In the genomic region with DNA sequence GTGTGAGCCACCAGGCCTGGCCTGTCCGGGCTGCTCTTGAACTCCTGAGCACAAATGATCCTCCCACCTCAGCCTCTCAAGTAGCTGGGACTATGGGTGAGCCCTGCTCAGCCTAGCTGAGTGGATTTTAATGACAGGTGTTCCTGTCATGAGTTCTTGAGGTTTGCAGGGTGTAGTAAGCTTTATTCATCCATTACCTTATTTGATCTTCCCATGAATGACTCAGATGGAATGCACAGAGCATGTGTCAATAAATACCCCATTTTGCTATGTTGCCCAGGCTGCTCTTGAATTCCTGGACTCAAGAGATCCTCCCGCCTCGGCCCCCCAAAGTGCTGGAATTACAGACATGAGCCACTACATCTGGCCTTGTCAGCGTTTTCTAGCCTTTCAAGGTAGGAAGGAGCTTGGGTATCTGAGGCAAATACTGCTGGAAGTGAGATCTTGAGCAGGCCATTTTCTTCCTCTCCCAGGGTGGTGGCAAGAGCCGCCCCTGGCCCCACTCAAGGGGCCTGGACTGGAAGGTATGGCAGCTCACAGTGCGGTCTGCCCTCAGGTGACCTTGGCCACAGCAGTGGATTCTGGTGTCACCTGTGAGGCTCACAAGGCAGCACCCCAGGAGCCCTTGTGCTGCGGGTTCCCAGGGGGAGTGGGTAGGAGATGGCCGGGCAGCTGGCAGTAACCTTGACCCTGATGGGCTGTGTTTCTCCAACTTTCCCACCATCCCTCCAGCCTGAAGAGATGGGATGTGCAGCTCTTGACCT, we compare ENCODE assay signal across 13 cellular contexts. TPM values are rescaled to one million over a fixed set of nuclear protein-coding genes. Genes with fewer than 3 reads are reported as not detected.
A peak's percentile ranks its signal among the peaks of the same experiment; 100 is the strongest.
DNase-seq lines count a peak whose midpoint lies in the region; ATAC-seq and TF ChIP-seq lines count a peak whose summit lies in the region.
"Had no signal": no experiment of that assay in that cellular context is flagged by ENCODE, and none has a peak within 500 bp of the region (broad histone marks: within the 10 kb centered on the region; RNA-seq: fewer than 3 reads in every experiment).

No MANE protein-coding gene starts in this region.

- H4K20me1 ChIP-seq in mammary epithelial cell (ENCODE audit: insufficient read depth, low read length): no peaks in the 10 kb centered on the region

- H3K4me3 ChIP-seq in mammary epithelial cell (replicated peaks in 1 of 3; ENCODE audit: insufficient read depth in 1 of 3, low read depth in 2 of 3, low read length in 3 of 3): no peak overlapping the region
- H3K4me3 ChIP-seq: adrenal gland, smooth muscle cell had no signal

- H2AFZ ChIP-seq in mammary epithelial cell (ENCODE audit: low read depth, low read length): peak overlapping the region; percentile 48

- H3K36me3 ChIP-seq in mammary epithelial cell (ENCODE audit: insufficient read depth, low read length): no peaks in the 10 kb centered on the region
- H3K36me3 ChIP-seq: adrenal gland had no signal

- dilution Hi-C loops in mammary epithelial cell (cut with HindIII; ENCODE audit: low sequenced_read_pairs): no loop called here

- no peak overlapping the region for H3K4me2 ChIP-seq in mammary epithelial cell (ENCODE audit: insufficient read depth, low read depth, low read length)
- H3K4me2 ChIP-seq: smooth muscle cell had no signal

- peak overlapping the region; percentile 61 for H3K4me3 Mint-ChIP-seq in stimulated activated effector memory CD8-positive, alpha-beta T cell treated with anti-CD3 and anti-CD28 coated beads, Interleukin-12 subunit alpha, Interleukin-12 subunit beta, amount 100 ng/mL, for 72 hours
- H3K4me3 Mint-ChIP-seq: T-helper 2 cell treated with Interferon-gamma antibody and Interleukin-4, amounts not matched to agents 5 μg/mL and 100 μg/mL, for 36 hours had no signal

- H3K4me1 Mint-ChIP-seq in stimulated activated effector memory CD8-positive, alpha-beta T cell treated with anti-CD3 and anti-CD28 coated beads, Interleukin-12 subunit alpha, Interleukin-12 subunit beta, amount 100 ng/mL, for 72 hours: peaks cover 65% of the 10 kb centered on the region

- no peaks in the 10 kb centered on the region for H3K9me3 Mint-ChIP-seq in stimulated activated effector memory CD8-positive, alpha-beta T cell treated with anti-CD3 and anti-CD28 coated beads, Interleukin-12 subunit alpha, Interleukin-12 subunit beta, amount 100 ng/mL, for 72 hours
- H3K9me3 Mint-ChIP-seq: T-helper 2 cell treated with Interferon-gamma antibody and Interleukin-4, amounts not matched to agents 5 μg/mL and 100 μg/mL, for 36 hours had no signal

- no peak for TF ChIP-seq CTCF in mammary epithelial cell (conservative IDR thresholded peaks at IDR 0.05 in 1 of 2, IDR thresholded peaks at IDR 0.05 in 1 of 2; ENCODE audit: extremely low read depth in 1 of 2, insufficient read depth in 1 of 2, low read depth in 1 of 2, low read length in 2 of 2)
- TF ChIP-seq CTCF in GM10266 (IDR thresholded peaks at IDR 0.05; ENCODE audit: control insufficient read depth, insufficient read depth, low read depth, missing control alignments): no peak

- peak; percentile 84 for ATAC-seq in stimulated activated effector memory CD8-positive, alpha-beta T cell treated with anti-CD3 and anti-CD28 coated beads, Interleukin-12 subunit alpha, Interleukin-12 subunit beta, amount 100 ng/mL, for 72 hours

- no TSS peak for BruUV-seq in mammary epithelial cell (replicated peaks; lab: Mats Ljungman, UMichigan)

- CTCF ChIA-PET in mammary epithelial cell (lab: Charles Lee; ENCODE audit: low non-redundant PET): interaction anchor here (0.7 kb wide), 1 partner anchor 27 kb away, joined by 3 read pairs; no protein-coding TSS in a partner anchor

- peak overlapping the region; percentile 94 for H3K27ac Mint-ChIP-seq in stimulated activated effector memory CD8-positive, alpha-beta T cell treated with anti-CD3 and anti-CD28 coated beads, Interleukin-12 subunit alpha, Interleukin-12 subunit beta, amount 100 ng/mL, for 72 hours

- no peaks in the 10 kb centered on the region for H3K79me2 ChIP-seq in mammary epithelial cell (ENCODE audit: insufficient read depth, low read length)

- peaks cover 5% of the 10 kb centered on the region for H3K4me1 ChIP-seq in mammary epithelial cell (ENCODE audit: insufficient read depth, low read length)
- H3K4me1 ChIP-seq: adrenal gland had no signal

- H3K36me3 Mint-ChIP-seq in stimulated activated effector memory CD8-positive, alpha-beta T cell treated with anti-CD3 and anti-CD28 coated beads, Interleukin-12 subunit alpha, Interleukin-12 subunit beta, amount 100 ng/mL, for 72 hours: peaks cover 100% of the 10 kb centered on the region

- intact Hi-C loops in mammary epithelial cell (cut with micrococcal nuclease): loop anchor here (2.0 kb wide), 1 partner anchor 17 kb away; no protein-coding TSS in a partner anchor

- WGBS in mammary epithelial cell (ENCODE audit: low coverage, missing lambda C conversion rate): 93% methylated on average over 8 of the region's 8 CpGs

- H3K27ac ChIP-seq in mammary epithelial cell (ENCODE audit: insufficient read depth, low read depth, low read length): no peak overlapping the region
- H3K27ac ChIP-seq: adrenal gland, C4-2B had no signal

- peak; percentile 16 for DNase-seq in activated T-cell treated with anti-CD3 and anti-CD28 coated beads for 24 hours (ENCODE audit: low read depth)
- no peak for DNase-seq in activated T-cell treated with anti-CD3 and anti-CD28 coated beads for 4 hours
- DNase-seq in NCI-H510A treated with DMSO at 0.1 percent for 48 hours (lab: John Stamatoyannopoulos, UW): peak; percentile 95
- peak; percentile 85 for DNase-seq in mammary epithelial cell
- no peak for DNase-seq in stimulated activated effector memory CD8-positive, alpha-beta T cell treated with anti-CD3 and anti-CD28 coated beads, Interleukin-12 subunit alpha, Interleukin-12 subunit beta, amount 100 ng/mL, for 72 hours (ENCODE audit: low spot score in 2 of 2)
- DNase-seq in GM10266 (ENCODE audit: extremely low spot score): no peak
- no peak for DNase-seq in NCI-H146 treated with DMSO at 0.1 percent for 48 hours (lab: John Stamatoyannopoulos, UW; ENCODE audit: unreplicated experiment)
- no peak for DNase-seq in NCI-H2107 treated with DMSO at 0.1 percent for 48 hours (lab: John Stamatoyannopoulos, UW; ENCODE audit: unreplicated experiment)
- DNase-seq: adrenal gland, NCI-H345 had no signal

- H3K27me3 ChIP-seq in mammary epithelial cell (ENCODE audit: insufficient read depth, low read length): no peaks in the 10 kb centered on the region
- H3K27me3 ChIP-seq: adrenal gland had no signal

- H3K9ac ChIP-seq in mammary epithelial cell (ENCODE audit: insufficient read depth, low read length): no peak overlapping the region

- in situ Hi-C loops in mammary epithelial cell (cut with MboI; ENCODE audit: low sequenced_read_pairs in 2 of 2): no loop called here

- no peaks in the 10 kb centered on the region for H3K9me3 ChIP-seq in mammary epithelial cell (replicated peaks; ENCODE audit: insufficient read depth, low read length)
- H3K9me3 ChIP-seq: adrenal gland had no signal

RNA-seq across cellular contexts. Expression of gene PIK3CD, which starts 20.0 kb away (rescaled TPM):
- total RNA-seq in mammary epithelial cell: 10 to 100 TPM in 1 of 2 donors, 1 to 10 TPM in 1; 6.3 to 19.1 TPM
- 7.4 TPM for polyA plus RNA-seq in mammary epithelial cell
- 12.1 TPM for polyA minus RNA-seq in mammary epithelial cell

Comparison
In these comparisons a context has a peak if more than half of its experiments do, and no peak if none do; other contexts are left out.
1. DNase-seq: peak in activated T-cell treated with anti-CD3 and anti-CD28 coated beads for 24 hours (single experiment), NCI-H510A treated with DMSO at 0.1 percent for 48 hours (single experiment) and mammary epithelial cell (single experiment); none in activated T-cell treated with anti-CD3 and anti-CD28 coated beads for 4 hours (single experiment), stimulated activated effector memory CD8-positive, alpha-beta T cell treated with anti-CD3 and anti-CD28 coated beads, Interleukin-12 subunit alpha, Interleukin-12 subunit beta, amount 100 ng/mL, for 72 hours (0 of 2), GM10266 (single experiment), NCI-H146 treated with DMSO at 0.1 percent for 48 hours (single experiment) and NCI-H2107 treated with DMSO at 0.1 percent for 48 hours (single experiment).